Comparison of ENCODE assay signal across 8 cellular contexts in the genomic region with DNA sequence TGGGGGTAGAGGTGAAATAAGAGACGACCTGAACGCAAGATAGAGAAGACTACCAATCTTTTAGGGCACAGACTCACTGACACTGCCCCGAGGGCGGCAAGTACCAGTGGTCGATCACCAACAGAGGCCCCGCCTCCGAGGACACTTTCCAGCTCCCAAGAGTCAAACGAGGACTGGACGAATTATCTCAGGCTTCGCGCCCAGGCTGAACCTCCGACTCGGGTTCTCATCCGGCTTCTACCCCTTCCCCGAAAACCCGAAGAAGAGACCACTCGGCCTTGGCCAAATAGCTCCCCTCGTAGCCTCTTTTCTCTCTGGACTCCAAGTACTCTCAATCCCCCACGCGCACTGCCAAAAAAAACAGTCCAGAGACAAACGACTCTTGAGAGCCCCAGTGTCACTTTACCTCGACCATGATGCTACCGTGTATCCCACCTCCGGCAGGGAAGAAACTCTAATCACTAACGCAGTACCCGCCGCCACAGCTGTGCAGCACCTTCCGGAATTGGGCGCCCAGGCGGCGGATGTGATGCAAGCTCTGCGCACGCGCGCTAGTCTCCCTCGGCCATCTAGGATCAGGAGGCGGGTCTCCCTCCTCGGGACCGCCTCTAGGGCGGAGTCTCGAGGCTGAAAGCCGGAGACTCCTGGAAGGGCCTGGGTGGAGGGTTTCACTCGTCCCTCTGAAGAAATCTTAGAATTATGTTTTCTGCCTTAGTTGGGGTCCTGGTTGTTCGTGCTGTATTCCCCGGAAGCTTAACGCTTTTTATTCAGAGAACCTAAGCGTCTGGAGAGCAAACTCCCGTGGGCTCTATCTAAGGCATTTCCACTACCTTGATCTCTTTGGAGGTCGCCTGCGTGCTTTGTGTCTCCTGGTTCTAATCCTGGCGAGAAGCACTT. TPM values are rescaled to one million over a fixed set of nuclear protein-coding genes. Genes with fewer than 3 reads are reported as not detected.
DNase-seq lines count a peak whose midpoint lies in the region; ATAC-seq and TF ChIP-seq lines count a peak whose summit lies in the region.

Gene PLRG1, minus strand, starts transcription at position 507 of the 897 bp plus-strand sequence. Its CDS starts 92 bp downstream, at position 415.

- H3K36me3 ChIP-seq in BLaER1 treated with 17β-estradiol and CSF1 and Interleukin-3, amounts not matched to agents 10 nM and 100 nM: peaks cover 28 to 37% (median 31%) of the 10 kb centered on the region in 11 experiments

- H3K27me3 ChIP-seq in BLaER1 treated with 17β-estradiol and CSF1 and Interleukin-3, amounts not matched to agents 10 nM and 100 nM: no peaks in the 10 kb centered on the region
- H3K27me3 ChIP-seq in layer of hippocampus (ENCODE audit: control insufficient read depth, insufficient read depth, low read length): no peaks in the 10 kb centered on the region

- H3K27me3 Mint-ChIP-seq in activated CD4-positive, alpha-beta T cell treated with anti-CD3 and anti-CD28 coated beads, Interleukin-2, amount 10 ng/mL, durations not matched to agents 7 days and 5 days: no peaks in the 10 kb centered on the region

- peak within 1 kb of the TSS; percentile 98 for H3K4me3 Mint-ChIP-seq in activated CD4-positive, alpha-beta T cell treated with anti-CD3 and anti-CD28 coated beads, Interleukin-2, amount 10 ng/mL, durations not matched to agents 7 days and 5 days

- H3K27ac ChIP-seq in BLaER1 treated with 17β-estradiol and CSF1 and Interleukin-3, amounts not matched to agents 10 nM and 100 nM: peak within 1 kb of the TSS; percentile 72 to 85 (median 79)
- H3K27ac ChIP-seq in coronary artery (peak within 1 kb of the TSS; percentile 75 to 92), layer of hippocampus (ENCODE audit: low read depth, low read length) (peak within 1 kb of the TSS; percentile 68)

- no peaks in the 10 kb centered on the region for H3K9me3 Mint-ChIP-seq in activated CD4-positive, alpha-beta T cell treated with anti-CD3 and anti-CD28 coated beads, Interleukin-2, amount 10 ng/mL, durations not matched to agents 7 days and 5 days

- CTCF ChIA-PET in activated CD4-positive, alpha-beta T cell treated with anti-CD3 and anti-CD28 coated beads, Interleukin-2, amount 10 ng/mL, durations not matched to agents 7 days and 5 days (lab: Charles Lee): interaction anchor here (0.8 to 1.9 kb wide), 9 partner anchors 9 to 824 kb away, joined by 3 to 9 read pairs (median 3); no protein-coding TSS in a partner anchor

- peak; percentile 93 for DNase-seq in NCI-H69 (lab: John Stamatoyannopoulos, UW)
- peak; percentile 97 for DNase-seq in activated CD4-positive, alpha-beta T cell treated with anti-CD3 and anti-CD28 coated beads, Interleukin-2, amount 10 ng/mL, durations not matched to agents 7 days and 5 days
- peak; percentile 97 for DNase-seq in coronary artery (ENCODE audit: low spot score)
- DNase-seq in stimulated activated CD4-positive, alpha-beta T cell treated with anti-CD3 and anti-CD28 coated beads, Interleukin-1b, Interleukin-23, amount 100 ng/mL, for 4 hours (ENCODE audit: low read depth in 2 of 2): peak; percentile 95

- H3K4me1 ChIP-seq in BLaER1 treated with 17β-estradiol and CSF1 and Interleukin-3, amounts not matched to agents 10 nM and 100 nM: peaks cover 19 to 22% (median 20%) of the 10 kb centered on the region in 10 experiments

- H3K4me2 ChIP-seq in BLaER1 treated with 17β-estradiol and CSF1 and Interleukin-3, amounts not matched to agents 10 nM and 100 nM: peak within 1 kb of the TSS; percentile 85 to 95 (median 92)

- H4K20me1 ChIP-seq in BLaER1 treated with 17β-estradiol and CSF1 and Interleukin-3, amounts not matched to agents 10 nM and 100 nM: peaks cover 6 to 35% (median 18%) of the 10 kb centered on the region in 11 experiments; a peak in 12 of 22 replicates

- peaks cover 15% of the 10 kb centered on the region for H3K36me3 Mint-ChIP-seq in activated CD4-positive, alpha-beta T cell treated with anti-CD3 and anti-CD28 coated beads, Interleukin-2, amount 10 ng/mL, durations not matched to agents 7 days and 5 days (ENCODE audit: low read depth)

- peak within 1 kb of the TSS; percentile 97 for H3K27ac Mint-ChIP-seq in activated CD4-positive, alpha-beta T cell treated with anti-CD3 and anti-CD28 coated beads, Interleukin-2, amount 10 ng/mL, durations not matched to agents 7 days and 5 days

- H3K4me3 ChIP-seq in BLaER1 treated with 17β-estradiol and CSF1 and Interleukin-3, amounts not matched to agents 10 nM and 100 nM: peak within 1 kb of the TSS; percentile 76 to 98 (median 86)
- H3K4me3 ChIP-seq in coronary artery: peak within 1 kb of the TSS; percentile 78

- H3K4me1 Mint-ChIP-seq in activated CD4-positive, alpha-beta T cell treated with anti-CD3 and anti-CD28 coated beads, Interleukin-2, amount 10 ng/mL, durations not matched to agents 7 days and 5 days: peaks cover 26% of the 10 kb centered on the region

- H3K9ac ChIP-seq in BLaER1 treated with 17β-estradiol and CSF1 and Interleukin-3, amounts not matched to agents 10 nM and 100 nM: peak within 1 kb of the TSS; percentile 77 to 89 (median 83)

- H3K9me3 ChIP-seq in BLaER1 treated with 17β-estradiol and CSF1 and Interleukin-3, amounts not matched to agents 10 nM and 100 nM (replicated peaks in 1 of 11): no peaks in the 10 kb centered on the region

- peak; percentile 95 for ATAC-seq in GM19328 (IDR thresholded peaks at IDR 0.05; ENCODE audit: unreplicated experiment)
- ATAC-seq in HG03520 (IDR thresholded peaks at IDR 0.05; ENCODE audit: unreplicated experiment): peak; percentile 99

- no peak for TF ChIP-seq CTCF in coronary artery (IDR thresholded peaks at IDR 0.05)

- POLR2A ChIA-PET in activated CD4-positive, alpha-beta T cell treated with anti-CD3 and anti-CD28 coated beads, Interleukin-2, amount 10 ng/mL, durations not matched to agents 7 days and 5 days (lab: Charles Lee): no interaction called here

RNA-seq across cellular contexts. Expression of gene PLRG1, which starts in this region (rescaled TPM):
- total RNA-seq in activated CD4-positive, alpha-beta T cell treated with anti-CD3 and anti-CD28 coated beads, Interleukin-2, amount 10 ng/mL, durations not matched to agents 7 days and 5 days: 10 to 100 TPM; 82.3 to 94.6 TPM

Comparison
In these comparisons a context has a peak if more than half of its experiments do, and no peak if none do; other contexts are left out.
1. Peak in every context shown above with its lines: DNase-seq, ATAC-seq, H3K4me3 ChIP-seq and H3K27ac ChIP-seq.